In the genomic region with DNA sequence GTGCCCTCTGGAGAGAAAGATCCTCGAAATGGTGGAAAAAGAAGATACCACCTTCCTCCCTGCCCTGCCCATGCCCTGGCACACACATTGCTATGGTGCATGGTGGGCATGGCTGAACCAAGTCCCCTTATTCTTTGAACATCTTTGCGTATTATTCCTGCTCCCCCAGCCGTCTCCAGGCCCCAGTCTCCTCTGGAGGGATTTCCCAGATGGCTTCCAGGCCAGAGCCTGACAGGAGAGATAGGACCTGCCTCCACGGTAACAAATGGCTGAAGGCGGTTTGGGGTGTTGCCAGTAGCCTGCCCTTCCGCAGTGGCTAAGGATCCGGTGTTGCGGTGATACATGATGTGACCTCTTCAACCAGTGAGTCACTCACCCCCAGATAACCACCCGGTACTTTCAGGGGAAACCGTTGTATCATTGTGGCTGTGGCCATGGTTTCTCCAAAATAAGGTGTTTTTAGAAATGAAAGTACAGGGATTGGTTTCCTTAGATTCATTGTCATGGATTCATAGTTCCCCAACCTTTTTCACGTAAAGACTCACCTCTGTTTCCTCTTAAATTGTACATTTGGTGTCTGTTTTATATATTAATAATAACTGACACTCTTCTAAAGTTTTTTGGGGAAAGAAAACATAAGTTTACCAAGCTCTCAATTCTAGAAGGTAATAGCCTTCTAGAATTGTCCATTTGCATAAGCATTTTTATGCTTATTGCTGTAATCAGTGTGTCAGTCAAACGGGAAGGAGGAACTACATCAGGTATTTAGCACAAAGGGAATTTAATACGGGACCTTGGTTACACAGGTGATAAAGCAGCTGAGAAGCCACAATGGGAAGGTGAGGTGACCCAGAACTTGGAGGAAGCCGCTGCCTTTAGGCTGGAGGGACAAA, we compare ENCODE assay signal across 8 cellular contexts. TPM values are rescaled to one million over a fixed set of nuclear protein-coding genes. Genes with fewer than 3 reads are reported as not detected.
DNase-seq lines count a peak whose midpoint lies in the region; ATAC-seq and TF ChIP-seq lines count a peak whose summit lies in the region.

No MANE protein-coding gene starts in this region.

- no peaks in the 10 kb centered on the region for H3K9me2 ChIP-seq in DOHH2 (replicated peaks; ENCODE audit: control insufficient read depth, low read length)

- peak; percentile 39 for DNase-seq in activated CD4-positive, CD25-positive, alpha-beta regulatory T cell treated with anti-CD3 and anti-CD28 coated beads, Interleukin-2, amount 50 U/mL, for 16 hours (ENCODE audit: low read depth, low spot score)
- DNase-seq in effector memory CD4-positive, alpha-beta T cell, result peak; percentile 71 to 79 (median 75)
- DNase-seq in neural progenitor cell (ENCODE audit: low spot score), result no peak
- DNase-seq in NCI-H1436 treated with DMSO at 0.1 percent for 48 hours (lab: John Stamatoyannopoulos, UW), result no peak
- no peak for DNase-seq in dorsolateral prefrontal cortex

- ATAC-seq in GM21717 (IDR thresholded peaks at IDR 0.05; ENCODE audit: unreplicated experiment), result peak; percentile 50

- peaks cover 69% of the 10 kb centered on the region for H3K4me1 Mint-ChIP-seq in neural progenitor cell

- H3K4me1 ChIP-seq in DOHH2 (ENCODE audit: control insufficient read depth, low read length), result peaks cover 65% of the 10 kb centered on the region
- peaks cover 46% of the 10 kb centered on the region for H3K4me1 ChIP-seq in KMS-11 (ENCODE audit: low read depth, poor library complexity, severe bottlenecking)
- peaks cover 66% of the 10 kb centered on the region for H3K4me1 ChIP-seq in effector memory CD4-positive, alpha-beta T cell (ENCODE audit: control insufficient read depth, insufficient read depth, low read length, poor library complexity, severe bottlenecking)
- H3K4me1 ChIP-seq in neural progenitor cell, result peaks cover 57% of the 10 kb centered on the region

- peaks cover 14% of the 10 kb centered on the region for H3K36me3 ChIP-seq in DOHH2 (ENCODE audit: control insufficient read depth, low read length)
- H3K36me3 ChIP-seq in KMS-11 (ENCODE audit: insufficient read depth), result no peaks in the 10 kb centered on the region
- peaks cover 6% of the 10 kb centered on the region for H3K36me3 ChIP-seq in effector memory CD4-positive, alpha-beta T cell (ENCODE audit: control insufficient read depth, insufficient read depth, low read length)
- no peaks in the 10 kb centered on the region for H3K36me3 ChIP-seq in neural progenitor cell

- intact Hi-C loops in dorsolateral prefrontal cortex (cut with DNase I), result no loop called here

- no peak overlapping the region for H3K4me3 Mint-ChIP-seq in neural progenitor cell

- H3F3A ChIP-seq in DOHH2 (ENCODE audit: control insufficient read depth, insufficient read depth) (0 out of 2 replicates have a peak, but pooled peaks cover 2% of the 10 kb centered on the region), neural progenitor cell (ENCODE audit: low read depth) (peaks cover 10% of the 10 kb centered on the region)

- peaks cover 9% of the 10 kb centered on the region for H3K36me3 Mint-ChIP-seq in neural progenitor cell

- H2AFZ ChIP-seq in KMS-11 (ENCODE audit: low read depth) (no peak overlapping the region), neural progenitor cell (replicated peaks) (no peak overlapping the region)

- H4K20me1 ChIP-seq in DOHH2 (ENCODE audit: control insufficient read depth, insufficient read depth, low read depth, low read length) (peaks cover 3% of the 10 kb centered on the region; the same call in 1 of the 2 replicates), KMS-11 (ENCODE audit: insufficient read depth) (no peaks in the 10 kb centered on the region), neural progenitor cell (ENCODE audit: low read depth) (peaks cover 61% of the 10 kb centered on the region)

- TF ChIP-seq CTCF in DOHH2 (IDR thresholded peaks at IDR 0.05; ENCODE audit: low read depth, low read length, poor library complexity, severe bottlenecking) (no peak), KMS-11 (conservative IDR thresholded peaks at IDR 0.05; ENCODE audit: low read depth, low read length) (no peak), neural progenitor cell (IDR thresholded peaks at IDR 0.05) (no peak), dorsolateral prefrontal cortex (IDR thresholded peaks at IDR 0.05 in 54 of 56, conservative IDR thresholded peaks at IDR 0.05 in 2 of 56; ENCODE audit: low read depth in 1 of 56, partially characterized antibody in 56 of 56) (no peak)

- H3K4me3 ChIP-seq in DOHH2 (ENCODE audit: low read length), result no peak overlapping the region
- H3K4me3 ChIP-seq in KMS-11 (IDR thresholded peaks at IDR 0.05; ENCODE audit: insufficient read depth, low read depth, low read length), result no peak overlapping the region
- H3K4me3 ChIP-seq in effector memory CD4-positive, alpha-beta T cell (ENCODE audit: insufficient read depth, low read depth, low read length, poor library complexity, severe bottlenecking), result peak overlapping the region; percentile 15
- H3K4me3 ChIP-seq in neural progenitor cell, result peak overlapping the region; percentile 7
- no peak overlapping the region for H3K4me3 ChIP-seq in dorsolateral prefrontal cortex

- H3K79me2 ChIP-seq in DOHH2 (ENCODE audit: control insufficient read depth, low read length) (peaks cover 66% of the 10 kb centered on the region), KMS-11 (ENCODE audit: insufficient read depth, low read depth) (no peaks in the 10 kb centered on the region), neural progenitor cell (ENCODE audit: low read depth) (peaks cover 69% of the 10 kb centered on the region)

- H3K9me3 ChIP-seq in DOHH2 (ENCODE audit: control insufficient read depth, insufficient read depth, low read length) (no peaks in the 10 kb centered on the region), neural progenitor cell (ENCODE audit: low read depth) (no peaks in the 10 kb centered on the region)
- H3K9me3 ChIP-seq in effector memory CD4-positive, alpha-beta T cell (ENCODE audit: control insufficient read depth, low read length), result no peaks in the 10 kb centered on the region

- H3K9me3 Mint-ChIP-seq in neural progenitor cell, result no peaks in the 10 kb centered on the region

- no peaks in the 10 kb centered on the region for H3K27me3 ChIP-seq in DOHH2 (ENCODE audit: control insufficient read depth, low read length)
- no peaks in the 10 kb centered on the region for H3K27me3 ChIP-seq in KMS-11 (ENCODE audit: insufficient read depth, low read depth)
- no peaks in the 10 kb centered on the region for H3K27me3 ChIP-seq in effector memory CD4-positive, alpha-beta T cell (replicated peaks; ENCODE audit: control insufficient read depth, insufficient read depth, low read length, poor library complexity, severe bottlenecking)
- no peaks in the 10 kb centered on the region for H3K27me3 ChIP-seq in neural progenitor cell
- no peaks in the 10 kb centered on the region for H3K27me3 ChIP-seq in dorsolateral prefrontal cortex

- H3K27ac Mint-ChIP-seq in neural progenitor cell, result no peak overlapping the region

- H3K4me2 ChIP-seq in DOHH2 (ENCODE audit: low read length) (peak overlapping the region; percentile 86), KMS-11 (peak overlapping the region; percentile 10; the same call in 1 of the 2 replicates), neural progenitor cell (peak overlapping the region; percentile 55)

- H3K27ac ChIP-seq in DOHH2 (ENCODE audit: low read depth, low read length) (no peak overlapping the region), KMS-11 (peak overlapping the region; percentile 19; the same call in 1 of the 2 replicates), neural progenitor cell (no peak overlapping the region), dorsolateral prefrontal cortex (no peak overlapping the region)
- H3K27ac ChIP-seq in effector memory CD4-positive, alpha-beta T cell (ENCODE audit: insufficient read depth, low read length, poor library complexity, severe bottlenecking), result peak overlapping the region; percentile 89

- H3K27me3 Mint-ChIP-seq in neural progenitor cell (ENCODE audit: insufficient read depth, low read depth), result no peaks in the 10 kb centered on the region

- H3K9ac ChIP-seq in KMS-11 (no peak overlapping the region), neural progenitor cell (no peak overlapping the region)

RNA-seq across cellular contexts. Expression of a gene that starts 25.9 kb away (rescaled TPM):
- 12.5 and 14.3 TPM in 2 replicates for total RNA-seq in neural progenitor cell (ENCODE audit: low replicate concordance)
- total RNA-seq in dorsolateral prefrontal cortex, result 10 to 100 TPM; 14.8 to 63.4 (median 37.5) TPM

Comparison
In these comparisons a context has a peak if more than half of its experiments do, and no peak if none do; other contexts are left out.
1. H3K27ac ChIP-seq: peak in KMS-11 (single experiment) and effector memory CD4-positive, alpha-beta T cell (single experiment); none in DOHH2 (single experiment), neural progenitor cell (single experiment) and dorsolateral prefrontal cortex (0 of 59).
2. H3K4me2 ChIP-seq: peak in every context shown above with its lines; median percentile 86 in DOHH2; 55 in neural progenitor cell; 10 in KMS-11.
3. H3K4me3 ChIP-seq: peak in effector memory CD4-positive, alpha-beta T cell (single experiment) and neural progenitor cell (single experiment); none in DOHH2 (single experiment), KMS-11 (single experiment) and dorsolateral prefrontal cortex (0 of 59).
4. DNase-seq: peak in activated CD4-positive, CD25-positive, alpha-beta regulatory T cell treated with anti-CD3 and anti-CD28 coated beads, Interleukin-2, amount 50 U/mL, for 16 hours (single experiment) and effector memory CD4-positive, alpha-beta T cell (3 of 3); none in neural progenitor cell (single experiment), NCI-H1436 treated with DMSO at 0.1 percent for 48 hours (single experiment) and dorsolateral prefrontal cortex (0 of 10).